In genomic region chr3:52068730-52069129, GRCh38 we compare ENCODE assay signal across 1 cellular context.
TF ChIP-seq lines count a peak whose summit lies in the region.

No MANE protein-coding gene starts in this region.

TF ChIP-seq in H1, 55 proteins besides CTCF, POLR2A, EP300 and RAD21:
- no peak for TF ChIP-seq MAX (IDR thresholded peaks at IDR 0.05)
- TF ChIP-seq TCF12 (IDR thresholded peaks at IDR 0.05; ENCODE audit: low read depth, low read length) = no peak
- TF ChIP-seq JUND (IDR thresholded peaks at IDR 0.05; ENCODE audit: low read length) = no peak
- no peak for TF ChIP-seq CTBP2 (IDR thresholded peaks at IDR 0.05; ENCODE audit: borderline replicate concordance, insufficient read depth, insufficient read length, low read length)
- TF ChIP-seq EGR1 (IDR thresholded peaks at IDR 0.05; ENCODE audit: borderline replicate concordance, low read depth, low read length) = no peak
- no peak for TF ChIP-seq RFX5 (IDR thresholded peaks at IDR 0.05; ENCODE audit: borderline replicate concordance, low read depth, low read length)
- TF ChIP-seq POLR2AphosphoS5 (IDR thresholded peaks at IDR 0.05; ENCODE audit: low read depth, low read length) = no peak
- no peak for TF ChIP-seq GTF2F1 (IDR thresholded peaks at IDR 0.05; ENCODE audit: borderline replicate concordance, low read depth, low read length)
- no peak for TF ChIP-seq ASH2L (IDR thresholded peaks at IDR 0.05; ENCODE audit: low read length)
- no peak for TF ChIP-seq SRF (IDR thresholded peaks at IDR 0.05; ENCODE audit: low read depth, low read length)
- no peak for TF ChIP-seq NANOG (IDR thresholded peaks at IDR 0.05; ENCODE audit: insufficient read depth, low read depth, low read length, poor library complexity, severe bottlenecking)
- no peak for TF ChIP-seq SUZ12 (IDR thresholded peaks at IDR 0.05; ENCODE audit: low read length)
- no peak for TF ChIP-seq USF2 (IDR thresholded peaks at IDR 0.05; ENCODE audit: low read length)
- TF ChIP-seq BACH1 (IDR thresholded peaks at IDR 0.05; ENCODE audit: low read length) = no peak
- no peak for TF ChIP-seq HDAC2 (IDR thresholded peaks at IDR 0.05; ENCODE audit: borderline replicate concordance in 1 of 2, low read depth in 2 of 2, low read length in 2 of 2)
- TF ChIP-seq HDAC6 (IDR thresholded peaks at IDR 0.05; ENCODE audit: low read depth, low read length) = no peak
- TF ChIP-seq RBBP5 (IDR thresholded peaks at IDR 0.05; ENCODE audit: borderline replicate concordance, low read depth, low read length) = no peak
